1 cellular context compared by ENCODE assay signal in the genomic region with DNA sequence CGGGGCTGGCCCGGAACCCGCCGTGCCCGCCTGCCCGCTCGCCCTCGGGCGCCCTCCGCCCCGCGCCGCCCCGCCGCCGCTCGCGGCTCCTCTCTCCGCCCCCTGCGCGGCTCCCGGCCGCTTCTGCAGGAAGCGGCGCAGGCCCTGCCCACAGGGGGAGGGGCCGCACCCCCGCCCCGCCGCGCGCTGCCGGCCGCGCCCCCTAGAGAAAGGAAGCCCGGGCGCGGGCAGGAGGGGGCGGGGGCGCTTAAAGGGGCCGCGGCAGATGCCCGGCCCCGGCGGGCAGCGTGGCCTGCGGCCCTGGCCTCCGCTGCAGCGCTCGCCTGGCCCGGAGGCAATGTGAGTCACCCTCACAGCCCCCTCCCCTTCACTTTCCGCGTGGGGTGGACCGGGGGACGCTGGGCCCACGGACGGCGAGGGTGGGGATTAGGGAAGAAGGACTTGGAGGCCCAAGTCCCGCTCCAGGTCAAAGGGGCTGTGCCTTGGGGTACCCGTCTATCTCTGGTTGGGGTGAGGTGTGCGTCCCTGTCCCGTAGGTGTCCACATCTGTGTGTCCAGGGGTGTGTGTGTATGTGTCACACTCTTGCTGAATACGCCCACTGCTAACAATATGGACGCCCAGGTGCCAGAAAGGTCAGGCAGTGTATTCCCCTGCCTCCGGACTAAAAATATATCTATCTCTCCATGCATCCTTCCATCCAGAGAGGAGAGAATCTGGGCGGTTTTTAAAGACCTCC.
TF ChIP-seq lines count a peak whose summit lies in the region.

A gene with protein sequence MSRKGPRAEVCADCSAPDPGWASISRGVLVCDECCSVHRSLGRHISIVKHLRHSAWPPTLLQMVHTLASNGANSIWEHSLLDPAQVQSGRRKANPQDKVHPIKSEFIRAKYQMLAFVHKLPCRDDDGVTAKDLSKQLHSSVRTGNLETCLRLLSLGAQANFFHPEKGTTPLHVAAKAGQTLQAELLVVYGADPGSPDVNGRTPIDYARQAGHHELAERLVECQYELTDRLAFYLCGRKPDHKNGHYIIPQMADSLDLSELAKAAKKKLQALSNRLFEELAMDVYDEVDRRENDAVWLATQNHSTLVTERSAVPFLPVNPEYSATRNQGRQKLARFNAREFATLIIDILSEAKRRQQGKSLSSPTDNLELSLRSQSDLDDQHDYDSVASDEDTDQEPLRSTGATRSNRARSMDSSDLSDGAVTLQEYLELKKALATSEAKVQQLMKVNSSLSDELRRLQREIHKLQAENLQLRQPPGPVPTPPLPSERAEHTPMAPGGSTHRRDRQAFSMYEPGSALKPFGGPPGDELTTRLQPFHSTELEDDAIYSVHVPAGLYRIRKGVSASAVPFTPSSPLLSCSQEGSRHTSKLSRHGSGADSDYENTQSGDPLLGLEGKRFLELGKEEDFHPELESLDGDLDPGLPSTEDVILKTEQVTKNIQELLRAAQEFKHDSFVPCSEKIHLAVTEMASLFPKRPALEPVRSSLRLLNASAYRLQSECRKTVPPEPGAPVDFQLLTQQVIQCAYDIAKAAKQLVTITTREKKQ (minus strand): TSS at position 125 of the 737 bp plus-strand sequence. CDS start 270 bp downstream, outside the sequence.

TF ChIP-seq in HepG2, 621 proteins besides CTCF, POLR2A, EP300 and RAD21 (continued from another document):
- TF ChIP-seq, protein P1, sequence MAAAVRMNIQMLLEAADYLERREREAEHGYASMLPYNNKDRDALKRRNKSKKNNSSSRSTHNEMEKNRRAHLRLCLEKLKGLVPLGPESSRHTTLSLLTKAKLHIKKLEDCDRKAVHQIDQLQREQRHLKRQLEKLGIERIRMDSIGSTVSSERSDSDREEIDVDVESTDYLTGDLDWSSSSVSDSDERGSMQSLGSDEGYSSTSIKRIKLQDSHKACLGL (CRISPR knock-in tag; IDR thresholded peaks at IDR 0.05): 0 out of 2 replicates have a peak, but pooled peaks have one; percentile 19
- TF ChIP-seq, protein P2, sequence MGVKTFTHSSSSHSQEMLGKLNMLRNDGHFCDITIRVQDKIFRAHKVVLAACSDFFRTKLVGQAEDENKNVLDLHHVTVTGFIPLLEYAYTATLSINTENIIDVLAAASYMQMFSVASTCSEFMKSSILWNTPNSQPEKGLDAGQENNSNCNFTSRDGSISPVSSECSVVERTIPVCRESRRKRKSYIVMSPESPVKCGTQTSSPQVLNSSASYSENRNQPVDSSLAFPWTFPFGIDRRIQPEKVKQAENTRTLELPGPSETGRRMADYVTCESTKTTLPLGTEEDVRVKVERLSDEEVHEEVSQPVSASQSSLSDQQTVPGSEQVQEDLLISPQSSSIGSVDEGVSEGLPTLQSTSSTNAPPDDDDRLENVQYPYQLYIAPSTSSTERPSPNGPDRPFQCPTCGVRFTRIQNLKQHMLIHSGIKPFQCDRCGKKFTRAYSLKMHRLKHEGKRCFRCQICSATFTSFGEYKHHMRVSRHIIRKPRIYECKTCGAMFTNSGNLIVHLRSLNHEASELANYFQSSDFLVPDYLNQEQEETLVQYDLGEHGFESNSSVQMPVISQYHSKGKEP (CRISPR knock-in tag; IDR thresholded peaks at IDR 0.05): peak; percentile 32; the same call in 1 of the 2 replicates
- 0 out of 2 replicates have a peak, but pooled peaks have one; percentile 63 for TF ChIP-seq SIN3A (IDR thresholded peaks at IDR 0.05; ENCODE audit: borderline replicate concordance, low read depth, low read length)
- peak; percentile 13; the same call in 1 of the 2 replicates for TF ChIP-seq TAF1 (CRISPR knock-in tag; IDR thresholded peaks at IDR 0.05)
- TF ChIP-seq, protein P3, sequence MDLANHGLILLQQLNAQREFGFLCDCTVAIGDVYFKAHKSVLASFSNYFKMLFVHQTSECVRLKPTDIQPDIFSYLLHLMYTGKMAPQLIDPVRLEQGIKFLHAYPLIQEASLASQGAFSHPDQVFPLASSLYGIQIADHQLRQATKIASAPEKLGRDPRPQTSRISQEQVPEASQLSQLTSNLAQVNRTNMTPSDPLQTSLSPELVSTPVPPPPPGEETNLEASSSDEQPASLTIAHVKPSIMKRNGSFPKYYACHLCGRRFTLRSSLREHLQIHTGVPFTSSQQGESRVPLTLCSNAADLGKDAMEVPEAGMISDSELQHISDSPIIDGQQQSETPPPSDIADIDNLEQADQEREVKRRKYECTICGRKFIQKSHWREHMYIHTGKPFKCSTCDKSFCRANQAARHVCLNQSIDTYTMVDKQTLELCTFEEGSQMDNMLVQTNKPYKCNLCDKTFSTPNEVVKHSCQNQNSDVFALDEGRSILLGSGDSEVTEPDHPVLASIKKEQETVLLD (CRISPR knock-in tag; IDR thresholded peaks at IDR 0.05; ENCODE audit: low read depth): peak; percentile 77
- no peak for TF ChIP-seq SP1 (IDR thresholded peaks at IDR 0.05)
- TF ChIP-seq SP1 (CRISPR knock-in tag; IDR thresholded peaks at IDR 0.05): peak; percentile 24; the same call in 1 of the 2 replicates
- TF ChIP-seq, protein P4, sequence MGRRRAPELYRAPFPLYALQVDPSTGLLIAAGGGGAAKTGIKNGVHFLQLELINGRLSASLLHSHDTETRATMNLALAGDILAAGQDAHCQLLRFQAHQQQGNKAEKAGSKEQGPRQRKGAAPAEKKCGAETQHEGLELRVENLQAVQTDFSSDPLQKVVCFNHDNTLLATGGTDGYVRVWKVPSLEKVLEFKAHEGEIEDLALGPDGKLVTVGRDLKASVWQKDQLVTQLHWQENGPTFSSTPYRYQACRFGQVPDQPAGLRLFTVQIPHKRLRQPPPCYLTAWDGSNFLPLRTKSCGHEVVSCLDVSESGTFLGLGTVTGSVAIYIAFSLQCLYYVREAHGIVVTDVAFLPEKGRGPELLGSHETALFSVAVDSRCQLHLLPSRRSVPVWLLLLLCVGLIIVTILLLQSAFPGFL (CRISPR knock-in tag; IDR thresholded peaks at IDR 0.05): no peak
- TF ChIP-seq, protein P5, sequence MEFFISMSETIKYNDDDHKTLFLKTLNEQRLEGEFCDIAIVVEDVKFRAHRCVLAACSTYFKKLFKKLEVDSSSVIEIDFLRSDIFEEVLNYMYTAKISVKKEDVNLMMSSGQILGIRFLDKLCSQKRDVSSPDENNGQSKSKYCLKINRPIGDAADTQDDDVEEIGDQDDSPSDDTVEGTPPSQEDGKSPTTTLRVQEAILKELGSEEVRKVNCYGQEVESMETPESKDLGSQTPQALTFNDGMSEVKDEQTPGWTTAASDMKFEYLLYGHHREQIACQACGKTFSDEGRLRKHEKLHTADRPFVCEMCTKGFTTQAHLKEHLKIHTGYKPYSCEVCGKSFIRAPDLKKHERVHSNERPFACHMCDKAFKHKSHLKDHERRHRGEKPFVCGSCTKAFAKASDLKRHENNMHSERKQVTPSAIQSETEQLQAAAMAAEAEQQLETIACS (CRISPR knock-in tag; IDR thresholded peaks at IDR 0.05): 0 out of 2 replicates have a peak, but pooled peaks have one; percentile 36
- TF ChIP-seq FOSL1 (CRISPR knock-in tag; IDR thresholded peaks at IDR 0.05; ENCODE audit: borderline replicate concordance): no peak
- TF ChIP-seq PHF5A (CRISPR knock-in tag; IDR thresholded peaks at IDR 0.05; ENCODE audit: low read depth, unreplicated experiment): peak; percentile 25
- peak; percentile 63 for TF ChIP-seq ZFX (CRISPR knock-in tag; IDR thresholded peaks at IDR 0.05; ENCODE audit: low read depth)
- TF ChIP-seq, protein P6, sequence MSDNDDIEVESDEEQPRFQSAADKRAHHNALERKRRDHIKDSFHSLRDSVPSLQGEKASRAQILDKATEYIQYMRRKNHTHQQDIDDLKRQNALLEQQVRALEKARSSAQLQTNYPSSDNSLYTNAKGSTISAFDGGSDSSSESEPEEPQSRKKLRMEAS (IDR thresholded peaks at IDR 0.05): peak; percentile 52
